Comparison of ENCODE assay signal across 21 cellular contexts in the genomic region with DNA sequence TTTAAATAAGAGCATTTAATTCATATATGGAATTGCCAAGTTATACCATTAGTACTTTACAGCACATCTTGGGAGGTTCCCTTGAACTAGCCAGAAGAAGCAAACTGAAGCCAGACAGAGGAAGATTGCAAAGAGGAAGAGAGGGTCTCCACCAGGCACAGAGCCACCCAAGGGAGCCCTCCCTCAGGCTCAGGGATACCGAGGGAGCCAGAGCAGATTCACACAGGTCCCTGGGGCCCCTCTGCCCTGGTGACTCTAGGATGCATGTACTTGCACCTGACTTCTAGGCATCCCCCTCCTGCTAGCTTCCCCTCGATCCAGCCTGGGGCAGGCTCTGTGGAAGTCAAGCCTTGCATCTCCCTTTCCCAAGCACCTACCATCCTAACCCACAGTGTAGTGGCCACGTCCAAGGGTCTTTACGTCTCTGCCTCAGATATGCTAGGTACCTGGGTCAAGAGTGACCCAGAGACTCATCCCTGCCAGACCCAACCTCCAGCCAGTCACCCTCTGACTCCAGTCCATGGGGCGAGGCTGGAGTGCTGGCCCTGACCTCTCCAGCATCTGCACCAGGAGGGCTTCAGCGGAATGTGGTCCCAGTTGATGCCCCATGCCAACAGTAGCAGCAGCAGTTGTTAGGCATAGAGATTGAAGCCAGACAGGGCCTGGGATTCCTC. TPM values are rescaled to one million over a fixed set of nuclear protein-coding genes. Genes with fewer than 3 reads are reported as not detected.
DNase-seq lines count a peak whose midpoint lies in the region; ATAC-seq and TF ChIP-seq lines count a peak whose summit lies in the region.
"Had no signal": no experiment of that assay in that cellular context is flagged by ENCODE, and none has a peak within 500 bp of the region (broad histone marks: within the 10 kb centered on the region; RNA-seq: fewer than 3 reads in every experiment).

No MANE protein-coding gene starts in this region.

- no peak for DNase-seq in T-helper 2 cell treated with Interferon-gamma antibody and Interleukin-4, amounts not matched to agents 5 μg/mL and 100 μg/mL, for 36 hours (ENCODE audit: low spot score)
- DNase-seq in T-helper 2 cell (no peak), Karpas-422 (no peak), hypothalamus (lab: John Stamatoyannopoulos, UW) (no peak), progenitor cell of endocrine pancreas (ENCODE audit: low spot score, unreplicated experiment) (no peak), left ventricle myocardium inferior (no peak)
- DNase-seq in activated naive CD8-positive, alpha-beta T cell treated with anti-CD3 and anti-CD28 coated beads, Interleukin-2, amount 50 U/mL, for 24 hours: no peak
- DNase-seq: 8988T; activated CD4-positive, CD25-positive, alpha-beta regulatory T cell treated with anti-CD3 and anti-CD28 coated beads, Interleukin-2, amount 50 U/mL, for 72 hours; dorsolateral prefrontal cortex; HFFc6; naive B cell; NCI-H1694 treated with DMSO at 0.1 percent for 48 hours; NCI-H446 treated with DMSO at 0.1 percent for 48 hours; SHP77; stimulated activated CD4-positive, alpha-beta T cell treated with anti-CD3 and anti-CD28 coated beads, Interleukin-12 subunit alpha, Interleukin-12 subunit beta, amount 100 ng/mL, for 4 hours had no signal

- no peaks in the 10 kb centered on the region for H4K20me1 ChIP-seq in Karpas-422 (ENCODE audit: insufficient read depth, low read depth, low read length)

- no peak for TF ChIP-seq CTCF in neutrophil (IDR thresholded peaks at IDR 0.05)
- no peak for TF ChIP-seq CTCF in progenitor cell of endocrine pancreas (IDR thresholded peaks at IDR 0.05; ENCODE audit: unreplicated experiment)
- TF ChIP-seq CTCF in left ventricle myocardium inferior (IDR thresholded peaks at IDR 0.05; ENCODE audit: borderline replicate concordance): no peak

- H3K27ac ChIP-seq in Karpas-422 (ENCODE audit: low read length): peak overlapping the region; percentile 93
- peak overlapping the region; percentile 33 for H3K27ac ChIP-seq in neutrophil
- no peak overlapping the region for H3K27ac ChIP-seq in left ventricle myocardium inferior (replicated peaks)
- H3K27ac ChIP-seq: breast epithelium, esophagus muscularis mucosa, upper lobe of left lung had no signal

- no peak for ATAC-seq in activated naive CD8-positive, alpha-beta T cell treated with anti-CD3 and anti-CD28 coated beads, Interleukin-2, amount 50 U/mL, for 24 hours

- H3K36me3 ChIP-seq in Karpas-422 (ENCODE audit: insufficient read depth, low read length): peaks cover 10% of the 10 kb centered on the region; the same call in 1 of the 2 replicates
- H3K36me3 ChIP-seq in neutrophil: peaks cover 46% of the 10 kb centered on the region
- no peaks in the 10 kb centered on the region for H3K36me3 ChIP-seq in left ventricle myocardium inferior
- H3K36me3 ChIP-seq: breast epithelium, upper lobe of left lung had no signal

- H3K4me1 Mint-ChIP-seq in T-helper 2 cell treated with Interferon-gamma antibody and Interleukin-4, amounts not matched to agents 5 μg/mL and 100 μg/mL, for 36 hours (ENCODE audit: low read depth): peaks cover 70% of the 10 kb centered on the region
- H3K4me1 Mint-ChIP-seq in activated naive CD8-positive, alpha-beta T cell treated with anti-CD3 and anti-CD28 coated beads, Interleukin-2, amount 50 U/mL, for 24 hours: peaks cover 93% of the 10 kb centered on the region
- H3K4me1 Mint-ChIP-seq in progenitor cell of endocrine pancreas (ENCODE audit: low read depth): peaks cover 24% of the 10 kb centered on the region

- intact Hi-C loops in left ventricle myocardium inferior (cut with micrococcal nuclease): loop anchor here (10.0 kb wide), 1 partner anchor 49 kb away; no protein-coding TSS in a partner anchor

- H3K4me3 Mint-ChIP-seq in T-helper 2 cell treated with Interferon-gamma antibody and Interleukin-4, amounts not matched to agents 5 μg/mL and 100 μg/mL, for 36 hours: peak overlapping the region; percentile 39
- H3K4me3 Mint-ChIP-seq in activated naive CD8-positive, alpha-beta T cell treated with anti-CD3 and anti-CD28 coated beads, Interleukin-2, amount 50 U/mL, for 24 hours: peak overlapping the region; percentile 1
- no peak overlapping the region for H3K4me3 Mint-ChIP-seq in progenitor cell of endocrine pancreas (ENCODE audit: low read depth)
- H3K4me3 Mint-ChIP-seq: HFFc6 had no signal

- H3K4me1 ChIP-seq in Karpas-422 (ENCODE audit: low read length) (peaks cover 92% of the 10 kb centered on the region), neutrophil (ENCODE audit: control insufficient read depth in 1 of 2, insufficient read depth in 1 of 2, low read depth in 1 of 2, low read length in 1 of 2) (peaks cover 20 to 46% of the 10 kb centered on the region in 2 experiments), left ventricle myocardium inferior (peaks cover 74% of the 10 kb centered on the region)

- no peak overlapping the region for H2AFZ ChIP-seq in Karpas-422 (ENCODE audit: low read length)

- no peaks in the 10 kb centered on the region for H3K9me3 Mint-ChIP-seq in T-helper 2 cell treated with Interferon-gamma antibody and Interleukin-4, amounts not matched to agents 5 μg/mL and 100 μg/mL, for 36 hours
- no peaks in the 10 kb centered on the region for H3K9me3 Mint-ChIP-seq in activated naive CD8-positive, alpha-beta T cell treated with anti-CD3 and anti-CD28 coated beads, Interleukin-2, amount 50 U/mL, for 24 hours
- H3K9me3 Mint-ChIP-seq in progenitor cell of endocrine pancreas (ENCODE audit: low read depth): peaks cover 7% of the 10 kb centered on the region
- H3K9me3 Mint-ChIP-seq: HFFc6, naive B cell had no signal

- H3K9ac ChIP-seq in Karpas-422 (ENCODE audit: low read length): peak overlapping the region; percentile 5; the same call in 1 of the 2 replicates

- H3K9me3 ChIP-seq in Karpas-422 (ENCODE audit: low read length): no peaks in the 10 kb centered on the region
- no peaks in the 10 kb centered on the region for H3K9me3 ChIP-seq in neutrophil
- no peaks in the 10 kb centered on the region for H3K9me3 ChIP-seq in left ventricle myocardium inferior (replicated peaks)
- H3K9me3 ChIP-seq: breast epithelium, esophagus muscularis mucosa, upper lobe of left lung had no signal

- H3K36me3 Mint-ChIP-seq in T-helper 2 cell treated with Interferon-gamma antibody and Interleukin-4, amounts not matched to agents 5 μg/mL and 100 μg/mL, for 36 hours (ENCODE audit: low read depth): peaks cover 57% of the 10 kb centered on the region
- H3K36me3 Mint-ChIP-seq in activated naive CD8-positive, alpha-beta T cell treated with anti-CD3 and anti-CD28 coated beads, Interleukin-2, amount 50 U/mL, for 24 hours (ENCODE audit: low read depth): peaks cover 32% of the 10 kb centered on the region
- H3K36me3 Mint-ChIP-seq in progenitor cell of endocrine pancreas (ENCODE audit: insufficient read depth): peaks cover 18% of the 10 kb centered on the region

- no peaks in the 10 kb centered on the region for H3K27me3 Mint-ChIP-seq in T-helper 2 cell treated with Interferon-gamma antibody and Interleukin-4, amounts not matched to agents 5 μg/mL and 100 μg/mL, for 36 hours (ENCODE audit: low read depth)
- no peaks in the 10 kb centered on the region for H3K27me3 Mint-ChIP-seq in activated naive CD8-positive, alpha-beta T cell treated with anti-CD3 and anti-CD28 coated beads, Interleukin-2, amount 50 U/mL, for 24 hours
- no peaks in the 10 kb centered on the region for H3K27me3 Mint-ChIP-seq in progenitor cell of endocrine pancreas
- H3K27me3 Mint-ChIP-seq: naive B cell had no signal

- H3K27me3 ChIP-seq in Karpas-422 (ENCODE audit: low read length) (no peaks in the 10 kb centered on the region), neutrophil (no peaks in the 10 kb centered on the region), left ventricle myocardium inferior (ENCODE audit: low read depth) (no peaks in the 10 kb centered on the region)
- H3K27me3 ChIP-seq: breast epithelium, dorsolateral prefrontal cortex, esophagus muscularis mucosa, upper lobe of left lung had no signal

- no peak overlapping the region for H3K4me3 ChIP-seq in Karpas-422 (ENCODE audit: low read length)
- no peak overlapping the region for H3K4me3 ChIP-seq in neutrophil (ENCODE audit: low read depth in 1 of 2, low read length in 1 of 2)
- H3K4me3 ChIP-seq in left ventricle myocardium inferior: no peak overlapping the region
- H3K4me3 ChIP-seq: breast epithelium, dorsolateral prefrontal cortex, esophagus muscularis mucosa, lung, upper lobe of left lung had no signal

- H3K4me2 ChIP-seq in Karpas-422 (ENCODE audit: low read depth, low read length, poor library complexity, severe bottlenecking): peak overlapping the region; percentile 83

- H3K79me2 ChIP-seq in Karpas-422 (ENCODE audit: low read length): peaks cover 94% of the 10 kb centered on the region

- peak overlapping the region; percentile 89 for H3K27ac Mint-ChIP-seq in T-helper 2 cell treated with Interferon-gamma antibody and Interleukin-4, amounts not matched to agents 5 μg/mL and 100 μg/mL, for 36 hours
- H3K27ac Mint-ChIP-seq in activated naive CD8-positive, alpha-beta T cell treated with anti-CD3 and anti-CD28 coated beads, Interleukin-2, amount 50 U/mL, for 24 hours: peak overlapping the region; percentile 92
- H3K27ac Mint-ChIP-seq in progenitor cell of endocrine pancreas: no peak overlapping the region
- H3K27ac Mint-ChIP-seq: HFFc6 had no signal

- no peaks in the 10 kb centered on the region for H3K9me2 ChIP-seq in Karpas-422 (replicated peaks; ENCODE audit: insufficient read depth, low read length)

RNA-seq across cellular contexts. Expression of a gene that starts 6.4 kb away (rescaled TPM):
- 10.2 and 25.3 TPM in 2 replicates for total RNA-seq in Karpas-422 (2014; rRNA removed; shearing (Covaris generic); ENCODE audit: low replicate concordance)
- total RNA-seq in progenitor cell of endocrine pancreas: 17.4 and 19.2 TPM in 2 replicates
- total RNA-seq in left ventricle myocardium inferior: 9.0 TPM

RNA-seq across cellular contexts. Expression of a gene that starts 30.0 kb away (rescaled TPM):
- total RNA-seq in Karpas-422 (2014; rRNA removed; shearing (Covaris generic); ENCODE audit: low replicate concordance): 48.8 and 67.0 TPM in 2 replicates
- 7.7 and 8.7 TPM in 2 replicates for total RNA-seq in progenitor cell of endocrine pancreas
- total RNA-seq in left ventricle myocardium inferior: 6.8 TPM
